In genomic region chr21:41817228-41817627, GRCh38 we compare ENCODE assay signal across 8 cellular contexts. TPM values are rescaled to one million over a fixed set of nuclear protein-coding genes. Genes with fewer than 3 reads are reported as not detected.
DNase-seq lines count a peak whose midpoint lies in the region; ATAC-seq, FAIRE-seq and TF ChIP-seq lines count a peak whose summit lies in the region.

No MANE protein-coding gene starts in this region.

- H3K4me1 ChIP-seq in Loucy (ENCODE audit: insufficient read depth, low read length, poor library complexity, severe bottlenecking), result peaks cover 3% of the 10 kb centered on the region
- peaks cover 0 to 2% (median 0%) of the 10 kb centered on the region in 4 experiments; a peak in 1 of 7 replicates for H3K4me1 ChIP-seq in H1 (replicated peaks in 1 of 4; ENCODE audit: control insufficient read depth in 3 of 4, insufficient read depth in 4 of 4, low read length in 3 of 4)
- no peaks in the 10 kb centered on the region for H3K4me1 ChIP-seq in lower lobe of right lung
- H3K4me1 ChIP-seq in thymus (ENCODE audit: control insufficient read depth, insufficient read depth, low read length), result peaks cover 4% of the 10 kb centered on the region

- no peak overlapping the region for H2BK5ac ChIP-seq in H1 (ENCODE audit: low read depth, low read length)

- no peak overlapping the region for H3K4ac ChIP-seq in H1 (replicated peaks; ENCODE audit: insufficient read length, low read depth, low read length)

- H3K4me2 ChIP-seq in Loucy (ENCODE audit: low read depth, low read length, poor library complexity, severe bottlenecking) (no peak overlapping the region), SU-DHL-6 (ENCODE audit: low read depth, low read length, poor library complexity, severe bottlenecking) (no peak overlapping the region), H1 (ENCODE audit: insufficient read depth in 1 of 2, low read depth in 2 of 2, low read length in 2 of 2) (no peak overlapping the region)

- no peaks in the 10 kb centered on the region; the same call in 1 of the 2 replicates for H3K36me3 ChIP-seq in Loucy (ENCODE audit: insufficient read depth, low read length)
- H3K36me3 ChIP-seq in SU-DHL-6 (ENCODE audit: low read length), result peaks cover 16% of the 10 kb centered on the region
- peaks cover 0 to 13% (median 5%) of the 10 kb centered on the region in 4 experiments; a peak in 6 of 8 replicates for H3K36me3 ChIP-seq in H1 (ENCODE audit: control insufficient read depth in 2 of 4, insufficient read depth in 4 of 4, low read length in 3 of 4)
- peaks cover 16% of the 10 kb centered on the region for H3K36me3 ChIP-seq in lower lobe of right lung
- H3K36me3 ChIP-seq in thymus (ENCODE audit: control insufficient read depth, insufficient read depth), result peaks cover 41% of the 10 kb centered on the region

- H2BK15ac ChIP-seq in H1 (ENCODE audit: low read length), result no peak overlapping the region

- no peak overlapping the region for H2BK20ac ChIP-seq in H1 (ENCODE audit: low read length)

- no peak overlapping the region for H3K56ac ChIP-seq in H1 (replicated peaks; ENCODE audit: insufficient read length, low read depth, low read length)

- no peaks in the 10 kb centered on the region for H3K23me2 ChIP-seq in H1 (ENCODE audit: low read depth, low read length)

- no peak overlapping the region for H2BK12ac ChIP-seq in H1 (ENCODE audit: low read depth, low read length)

- no peak overlapping the region for H4K91ac ChIP-seq in H1 (replicated peaks; ENCODE audit: insufficient read length, low read length)

- no peak overlapping the region for H4K8ac ChIP-seq in H1 (ENCODE audit: extremely low read depth, insufficient read depth, low read length)

- peak; percentile 57 for FAIRE-seq in H1 (lab: Jason Lieb, UNC)

- no peak overlapping the region for H2AFZ ChIP-seq in Loucy (ENCODE audit: low read length)
- no peak overlapping the region for H2AFZ ChIP-seq in SU-DHL-6 (ENCODE audit: low read depth, low read length, severe bottlenecking)
- H2AFZ ChIP-seq in H1 (ENCODE audit: low read length), result no peak overlapping the region

- in situ Hi-C loops in GM13977 (cut with MboI; ENCODE audit: low pct_unique_long_range_greater_than_20kb, low sequenced_read_pairs, unreplicated experiment), result no loop called here

- H4K20me1 ChIP-seq in Loucy (ENCODE audit: insufficient read depth, low read length, poor library complexity, severe bottlenecking), result no peaks in the 10 kb centered on the region
- H4K20me1 ChIP-seq in SU-DHL-6 (ENCODE audit: low read depth, low read length), result no peaks in the 10 kb centered on the region
- H4K20me1 ChIP-seq in H1 (replicated peaks in 1 of 2; ENCODE audit: control insufficient read depth in 1 of 2, insufficient read depth in 2 of 2, low read length in 2 of 2), result peaks cover 0 to 6% of the 10 kb centered on the region in 2 experiments

- CTCF ChIA-PET in H1 (lab: Charles Lee; ENCODE audit: partially characterized antibody), result interaction anchor here (0.6 to 8.1 kb wide), 58 partner anchors 8 to 691 kb away, joined by 3 to 132 read pairs (median 5); no protein-coding TSS in a partner anchor

- no peak overlapping the region for H4K5ac ChIP-seq in H1 (ENCODE audit: insufficient read length, low read depth, low read length)

- no peak for TF ChIP-seq POLR2A in H1 (IDR thresholded peaks at IDR 0.05; ENCODE audit: control extremely low read depth in 1 of 2, low read depth in 2 of 2, low read length in 2 of 2)

- intact Hi-C loops in lower lobe of right lung (cut with DNase I), result no loop called here

- peak overlapping the region; percentile 5 for H3K9ac ChIP-seq in Loucy (ENCODE audit: low read depth, low read length, poor library complexity, severe bottlenecking)
- H3K9ac ChIP-seq in SU-DHL-6 (ENCODE audit: low read length), result no peak overlapping the region
- H3K9ac ChIP-seq in H1 (replicated peaks in 1 of 4; ENCODE audit: extremely low read depth in 1 of 4, low read depth in 3 of 4, low read length in 3 of 4), result no peak overlapping the region

- H3K27ac ChIP-seq in SU-DHL-6 (ENCODE audit: low read depth, low read length), result peak overlapping the region; percentile 40
- H3K27ac ChIP-seq in H1 (ENCODE audit: low read depth, low read length), result no peak overlapping the region
- H3K27ac ChIP-seq in lower lobe of right lung, result no peak overlapping the region
- H3K27ac ChIP-seq in thymus (ENCODE audit: low read depth), result peak overlapping the region; percentile 33

- H3K79me1 ChIP-seq in H1 (ENCODE audit: low read depth, low read length), result no peaks in the 10 kb centered on the region

- H3F3A ChIP-seq in Loucy (ENCODE audit: low read depth) (no peaks in the 10 kb centered on the region), SU-DHL-6 (ENCODE audit: insufficient read depth) (peaks cover 12% of the 10 kb centered on the region)

- ATAC-seq in lower lobe of right lung, result peak; percentile 74 to 85

- H3K27me3 ChIP-seq in Loucy (ENCODE audit: insufficient read depth, low read length, poor library complexity, severe bottlenecking) (no peaks in the 10 kb centered on the region), SU-DHL-6 (ENCODE audit: low read length) (no peaks in the 10 kb centered on the region), H1 (replicated peaks in 1 of 4; ENCODE audit: control insufficient read depth in 3 of 4, extremely low read depth in 1 of 4, insufficient read depth in 3 of 4, low read length in 3 of 4) (no peaks in the 10 kb centered on the region), lower lobe of right lung (ENCODE audit: low read depth) (no peaks in the 10 kb centered on the region), thymus (ENCODE audit: control insufficient read depth, insufficient read depth) (no peaks in the 10 kb centered on the region)

- H3K14ac ChIP-seq in H1 (ENCODE audit: insufficient read length), result no peak overlapping the region

- H3K79me2 ChIP-seq in Loucy (ENCODE audit: insufficient read depth, low read length), result no peaks in the 10 kb centered on the region
- peaks cover 26% of the 10 kb centered on the region for H3K79me2 ChIP-seq in SU-DHL-6 (ENCODE audit: insufficient read depth, low read length)
- H3K79me2 ChIP-seq in H1 (ENCODE audit: control insufficient read depth in 1 of 2, insufficient read depth in 2 of 2, low read length in 2 of 2), result no peaks in the 10 kb centered on the region

- TF ChIP-seq CTCF in AG09309 (IDR thresholded peaks at IDR 0.05; ENCODE audit: control insufficient read depth, insufficient read depth, low read depth, low read length, missing control alignments), result peak; percentile 90
- TF ChIP-seq CTCF in GM13977 (IDR thresholded peaks at IDR 0.05; ENCODE audit: extremely low read depth, insufficient read depth, missing control alignments), result peak; percentile 75
- peak; percentile 84 for TF ChIP-seq CTCF in Loucy (conservative IDR thresholded peaks at IDR 0.05; ENCODE audit: low read length)
- peak; percentile 47 for TF ChIP-seq CTCF in SU-DHL-6 (IDR thresholded peaks at IDR 0.05; ENCODE audit: insufficient read depth, low read length, poor library complexity, severe bottlenecking)
- TF ChIP-seq CTCF in H1 (IDR thresholded peaks at IDR 0.05; ENCODE audit: control extremely low read depth in 1 of 3, insufficient read depth in 1 of 3, low read depth in 1 of 3, low read length in 3 of 3), result peak; percentile 80 to 86 (median 81)
- TF ChIP-seq CTCF in lower lobe of right lung (IDR thresholded peaks at IDR 0.05), result peak; percentile 58

- no peaks in the 10 kb centered on the region for H3K9me3 ChIP-seq in Loucy (ENCODE audit: insufficient read depth, low read depth, low read length)
- no peaks in the 10 kb centered on the region for H3K9me3 ChIP-seq in SU-DHL-6 (ENCODE audit: insufficient read depth, low read length)
- H3K9me3 ChIP-seq in H1 (ENCODE audit: insufficient read depth in 2 of 2, low read depth in 1 of 2, low read length in 1 of 2), result no peaks in the 10 kb centered on the region
- no peaks in the 10 kb centered on the region for H3K9me3 ChIP-seq in lower lobe of right lung
- H3K9me3 ChIP-seq in thymus (ENCODE audit: control insufficient read depth), result no peaks in the 10 kb centered on the region

- DNase-seq in AG09309 (ENCODE audit: low read depth) (peak; percentile 55), GM13977 (ENCODE audit: low spot score) (peak; percentile 86), H1 (ENCODE audit: low read depth in 1 of 2, low spot score in 2 of 2) (peak in 1 of 2 experiments; percentile 61), lower lobe of right lung (no peak)
- no peak for DNase-seq in activated CD4-positive, CD25-positive, alpha-beta regulatory T cell treated with anti-CD3 and anti-CD28 coated beads, Interleukin-2, amount 50 U/mL, for 72 hours

- H2BK120ac ChIP-seq in H1 (replicated peaks; ENCODE audit: low read depth, low read length), result no peak overlapping the region

- 45% methylated on average over 3 of the region's 3 CpGs; no CpG with 5 or more reads in 1 of the 2 experiments for WGBS in H1 (ENCODE audit: extremely low coverage in 1 of 2, insufficient coverage in 1 of 2, insufficient read length in 1 of 2, insufficient replicate concordance in 2 of 2, low coverage in 1 of 2, low lambda C conversion rate in 2 of 2, missing lambda C conversion rate in 1 of 2), 2 experiments
- WGBS in thymus, result 29% methylated on average over 3 of the region's 3 CpGs

- POLR2A ChIA-PET in H1 (lab: Charles Lee; ENCODE audit: partially characterized antibody), result no interaction called here

- no peak for TF ChIP-seq EP300 in H1 (IDR thresholded peaks at IDR 0.05; ENCODE audit: borderline replicate concordance in 1 of 2, low read depth in 2 of 2, low read length in 2 of 2)

- H3K23ac ChIP-seq in H1 (ENCODE audit: insufficient read length), result no peak overlapping the region

- H3K4me3 ChIP-seq in AG09309 (ENCODE audit: control insufficient read depth, low read depth, low read length) (no peak overlapping the region), Loucy (ENCODE audit: low read length, poor library complexity, severe bottlenecking) (no peak overlapping the region), SU-DHL-6 (ENCODE audit: insufficient read depth, low read length, poor library complexity, severe bottlenecking) (no peak overlapping the region), H1 (ENCODE audit: extremely low read depth in 1 of 4, insufficient read depth in 2 of 4, low read depth in 3 of 4, low read length in 4 of 4) (no peak overlapping the region), lower lobe of right lung (no peak overlapping the region), thymus (ENCODE audit: low read length) (no peak overlapping the region)

- TF ChIP-seq RAD21 in H1 (IDR thresholded peaks at IDR 0.05 in 1 of 2, conservative IDR thresholded peaks at IDR 0.05 in 1 of 2; ENCODE audit: low read depth in 2 of 2, low read length in 2 of 2), result peak; percentile 86 to 87

- no peak overlapping the region for H2AK5ac ChIP-seq in H1 (ENCODE audit: low read depth, low read length)

- no peaks in the 10 kb centered on the region for H3K9me2 ChIP-seq in Loucy (replicated peaks; ENCODE audit: low read depth, low read length)
- no peaks in the 10 kb centered on the region for H3K9me2 ChIP-seq in SU-DHL-6 (replicated peaks; ENCODE audit: insufficient read depth, low read length)

- no peak overlapping the region for H3K18ac ChIP-seq in H1 (ENCODE audit: extremely low read depth, low read length)

RNA-seq across cellular contexts. Expression of gene RIPK4, which starts 50.4 kb away (rescaled TPM):
- 4.5 and 5.6 TPM in 2 replicates for total RNA-seq in H1 (2021; fragmentation: NEBNext Ultra II Directional; extraction: Animal tissue kit (Norgen Biotek cat#: 25700))
- polyA plus RNA-seq in H1 (2011; rRNA removed) (2.7 and 4.5 TPM in 2 replicates), thymus (9.3 TPM)
- 2.8 TPM for polyA plus RNA-seq in H1 (2011; cell fraction: cytosol; rRNA removed)
- 4.9 TPM for polyA plus RNA-seq in H1 (2011; cell fraction: nucleus; rRNA removed)
- polyA plus RNA-seq in H1 (2012, experiment 1 of 2), result 2.6 to 5.4 TPM (median 5.1 TPM) in 4 replicates
- 4.1 TPM for polyA plus RNA-seq in H1 (2012, experiment 2 of 2)
- 1.8 TPM for polyA plus RNA-seq in H1 (2013, experiment 1 of 2)
- 1.7 TPM for polyA plus RNA-seq in H1 (2013, experiment 2 of 2)
- 2.7 and 3.5 TPM in 2 replicates for polyA minus RNA-seq in H1 (2011; rRNA and poly(A)+ RNA removed)
- 3.4 TPM for polyA minus RNA-seq in H1 (2011; cell fraction: cytosol; rRNA and poly(A)+ RNA removed)
- polyA minus RNA-seq in H1 (2011; cell fraction: nucleus; rRNA and poly(A)+ RNA removed), result 3.7 TPM
- total RNA-seq in lower lobe of right lung, result 8.7 TPM

Comparison
In these comparisons a context has a peak if more than half of its experiments do, and no peak if none do; other contexts are left out.
1. DNase-seq: peak in AG09309 (single experiment) and GM13977 (single experiment); none in lower lobe of right lung (single experiment) and activated CD4-positive, CD25-positive, alpha-beta regulatory T cell treated with anti-CD3 and anti-CD28 coated beads, Interleukin-2, amount 50 U/mL, for 72 hours (single experiment).
2. H3K27ac ChIP-seq: peak in SU-DHL-6 (single experiment) and thymus (single experiment); none in H1 (single experiment) and lower lobe of right lung (single experiment).
3. Peak in every context shown above with its lines, with median percentiles within 50 percentile points of each other: CTCF ChIP-seq.